1 cellular context compared by ENCODE assay signal in the genomic region with DNA sequence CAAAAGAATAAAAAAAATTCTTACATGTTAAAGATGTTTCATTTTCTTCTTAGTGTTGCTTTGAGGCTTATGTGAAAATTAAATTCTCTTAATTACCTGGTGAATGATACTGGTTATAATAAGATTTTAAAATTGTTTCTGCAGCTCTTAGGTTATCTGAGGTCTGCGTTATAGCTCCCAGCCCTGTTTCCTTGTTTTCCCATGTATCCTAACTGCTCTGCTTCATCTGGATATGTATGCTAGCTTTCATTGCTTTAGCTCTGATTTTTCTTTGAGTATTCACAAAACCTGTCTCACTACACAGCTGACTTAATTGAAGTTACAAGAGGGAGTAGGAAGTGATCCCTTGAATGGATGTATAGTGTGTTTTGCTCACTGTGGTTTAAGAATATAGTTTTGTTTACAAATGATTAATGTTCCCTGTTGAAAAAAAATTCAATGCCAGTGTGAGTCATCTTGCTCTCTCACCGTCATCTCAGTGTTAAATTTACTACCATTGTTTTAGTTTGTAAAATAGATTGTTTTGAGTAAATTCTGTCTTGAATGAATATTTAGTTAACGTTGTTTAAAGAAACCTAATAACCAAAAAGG.
TF ChIP-seq lines count a peak whose summit lies in the region.

No MANE protein-coding gene starts in this region.

TF ChIP-seq in endothelial cell of umbilical vein, 7 proteins besides CTCF, POLR2A, EP300 and RAD21:
- no peak for TF ChIP-seq MYC (IDR thresholded peaks at IDR 0.05; ENCODE audit: low read depth, low read length)
- peak; percentile 84 for TF ChIP-seq JUN (IDR thresholded peaks at IDR 0.05; ENCODE audit: borderline replicate concordance, insufficient read depth, insufficient read length, low read depth)
- TF ChIP-seq FOS (IDR thresholded peaks at IDR 0.05; ENCODE audit: borderline replicate concordance, insufficient read depth, low read length), result peak; percentile 94
